ENCODE assay signal across 1 cellular context in genomic region chr3:196168808-196169391, GRCh38.
TF ChIP-seq lines count a peak whose summit lies in the region.

No MANE protein-coding gene starts in this region.

TF ChIP-seq in SK-N-SH, 30 proteins besides CTCF, POLR2A, EP300 and RAD21 (continued from another document):
- TF ChIP-seq REST (IDR thresholded peaks at IDR 0.05; ENCODE audit: low read depth, low read length): no peak
- no peak for TF ChIP-seq PBX3 (IDR thresholded peaks at IDR 0.05)
- TF ChIP-seq FOXM1 (IDR thresholded peaks at IDR 0.05; ENCODE audit: low read depth): no peak
- TF ChIP-seq RCOR1 (IDR thresholded peaks at IDR 0.05; ENCODE audit: low read length): no peak
- TF ChIP-seq CHD2 (IDR thresholded peaks at IDR 0.05; ENCODE audit: low read length, partially characterized antibody): no peak
- no peak for TF ChIP-seq YY1 (IDR thresholded peaks at IDR 0.05; ENCODE audit: low read depth)
- TF ChIP-seq MXI1 (IDR thresholded peaks at IDR 0.05; ENCODE audit: low read depth, low read length): no peak
- no peak for TF ChIP-seq FOXJ3 (CRISPR knock-in tag; IDR thresholded peaks at IDR 0.05)
- no peak for TF ChIP-seq USF2 (IDR thresholded peaks at IDR 0.05; ENCODE audit: borderline replicate concordance, low read depth, low read length)
- no peak for TF ChIP-seq TAF1 (IDR thresholded peaks at IDR 0.05; ENCODE audit: borderline replicate concordance, low read depth, low read length)
- no peak for TF ChIP-seq EZH2phosphoT487 (IDR thresholded peaks at IDR 0.05; ENCODE audit: borderline replicate concordance, low read depth)
